ENCODE assay signal across 1 cellular context in genomic region chr5:139605887-139606286, GRCh38.
TF ChIP-seq lines count a peak whose summit lies in the region.

No MANE protein-coding gene starts in this region.

TF ChIP-seq in WTC11, 78 proteins besides CTCF, POLR2A, EP300 and RAD21 (continued from another document):
- TF ChIP-seq AR (CRISPR knock-in tag; IDR thresholded peaks at IDR 0.05), result no peak
- TF ChIP-seq ESRRA (CRISPR knock-in tag; IDR thresholded peaks at IDR 0.05; ENCODE audit: borderline replicate concordance), result no peak
- no peak for TF ChIP-seq CREM (CRISPR knock-in tag; IDR thresholded peaks at IDR 0.05)
- no peak for TF ChIP-seq ZNF512 (CRISPR knock-in tag; IDR thresholded peaks at IDR 0.05; ENCODE audit: borderline replicate concordance)
- TF ChIP-seq GTF2I (CRISPR knock-in tag; conservative IDR thresholded peaks at IDR 0.05), result no peak
- no peak for TF ChIP-seq EMX1 (CRISPR knock-in tag; IDR thresholded peaks at IDR 0.05)
